12 cellular contexts compared by ENCODE assay signal in the genomic region with DNA sequence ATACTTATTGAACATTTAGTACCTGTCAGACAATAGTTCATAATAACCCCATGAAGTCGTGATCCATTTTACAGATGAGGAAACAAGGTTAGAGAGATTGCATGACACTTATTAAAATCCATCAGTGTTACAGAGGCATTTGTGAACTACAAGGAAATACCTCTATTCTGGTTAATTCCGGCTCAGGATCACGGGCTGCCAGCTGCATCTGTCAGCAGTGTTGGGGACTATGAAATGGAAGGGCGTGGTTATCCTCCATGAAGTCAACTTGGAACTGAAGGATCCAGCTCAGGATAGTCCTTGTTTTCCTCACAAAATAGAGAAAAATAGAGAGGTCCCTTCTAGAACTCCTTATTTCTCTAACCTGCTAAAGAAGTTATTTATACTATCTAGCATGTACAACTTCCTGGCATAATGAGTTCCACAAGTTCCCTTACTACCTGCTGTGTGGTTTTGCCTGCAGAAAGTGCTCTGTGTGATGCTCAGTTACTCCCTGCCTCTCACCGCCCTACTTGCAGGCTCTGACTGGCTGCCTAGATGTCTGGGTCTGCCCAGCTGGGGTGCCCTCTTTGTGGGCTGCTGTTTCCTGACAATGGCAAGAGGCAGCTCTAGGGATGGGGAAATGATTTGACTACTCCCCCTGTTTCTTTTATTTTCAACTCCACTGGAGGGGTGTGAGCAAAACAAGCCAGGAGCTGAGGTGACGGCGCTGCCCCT.
"Had no signal": no experiment of that assay in that cellular context is flagged by ENCODE, and none has a peak within 500 bp of the region (broad histone marks: within the 10 kb centered on the region; RNA-seq: fewer than 3 reads in every experiment).

No MANE protein-coding gene starts in this region.

- H3K27me3 Mint-ChIP-seq: activated T-helper 17 cell treated with anti-CD3 and anti-CD28 coated beads, Interleukin-2, amount 50 U/mL, for 72 hours had no signal

- H3K27ac Mint-ChIP-seq: activated naive CD4-positive, alpha-beta T cell treated with anti-CD3 and anti-CD28 coated beads for 36 hours; activated T-helper 17 cell treated with anti-CD3 and anti-CD28 coated beads, Interleukin-2, amount 50 U/mL, for 72 hours; mesothelial cell of epicardium; stimulated activated effector memory CD8-positive, alpha-beta T cell treated with anti-CD3 and anti-CD28 coated beads, Interleukin-12 subunit alpha, Interleukin-12 subunit beta, amount 100 ng/mL, for 72 hours had no signal

- H3K36me3 Mint-ChIP-seq: mesothelial cell of epicardium had no signal

- H3K9me3 ChIP-seq: adrenal gland, thyroid gland, uterus had no signal

- H3K9me3 Mint-ChIP-seq: activated naive CD4-positive, alpha-beta T cell treated with anti-CD3 and anti-CD28 coated beads for 36 hours; activated T-helper 17 cell treated with anti-CD3 and anti-CD28 coated beads, Interleukin-2, amount 50 U/mL, for 72 hours; mesothelial cell of epicardium; stimulated activated effector memory CD8-positive, alpha-beta T cell treated with anti-CD3 and anti-CD28 coated beads, Interleukin-12 subunit alpha, Interleukin-12 subunit beta, amount 100 ng/mL, for 72 hours had no signal

- DNase-seq: activated CD4-positive, alpha-beta T cell treated with anti-CD3 and anti-CD28 coated beads for 48 hours; activated naive CD4-positive, alpha-beta T cell treated with anti-CD3 and anti-CD28 coated beads for 36 hours; activated T-cell treated with anti-CD3 and anti-CD28 coated beads for 4 hours; adrenal gland; effector CD4-positive, alpha-beta T cell; hippocampal formation; thyroid gland; uterus had no signal

- H3K36me3 ChIP-seq: adrenal gland, thyroid gland, uterus had no signal

- H3K27me3 ChIP-seq: adrenal gland, thyroid gland, uterus had no signal

- H3K4me1 ChIP-seq: adrenal gland, thyroid gland, uterus had no signal

- H3K27ac ChIP-seq: adrenal gland, coronary artery, thyroid gland, uterus had no signal

- ATAC-seq: activated T-helper 17 cell treated with anti-CD3 and anti-CD28 coated beads, Interleukin-2, amount 50 U/mL, for 72 hours; stimulated activated effector memory CD8-positive, alpha-beta T cell treated with anti-CD3 and anti-CD28 coated beads, Interleukin-12 subunit alpha, Interleukin-12 subunit beta, amount 100 ng/mL, for 72 hours had no signal

- H3K4me3 Mint-ChIP-seq: activated naive CD4-positive, alpha-beta T cell treated with anti-CD3 and anti-CD28 coated beads for 36 hours; activated T-helper 17 cell treated with anti-CD3 and anti-CD28 coated beads, Interleukin-2, amount 50 U/mL, for 72 hours; mesothelial cell of epicardium; stimulated activated effector memory CD8-positive, alpha-beta T cell treated with anti-CD3 and anti-CD28 coated beads, Interleukin-12 subunit alpha, Interleukin-12 subunit beta, amount 100 ng/mL, for 72 hours had no signal

- H3K4me3 ChIP-seq: adrenal gland, coronary artery, thyroid gland, uterus had no signal
